ENCODE assay signal across 12 cellular contexts in the genomic region with DNA sequence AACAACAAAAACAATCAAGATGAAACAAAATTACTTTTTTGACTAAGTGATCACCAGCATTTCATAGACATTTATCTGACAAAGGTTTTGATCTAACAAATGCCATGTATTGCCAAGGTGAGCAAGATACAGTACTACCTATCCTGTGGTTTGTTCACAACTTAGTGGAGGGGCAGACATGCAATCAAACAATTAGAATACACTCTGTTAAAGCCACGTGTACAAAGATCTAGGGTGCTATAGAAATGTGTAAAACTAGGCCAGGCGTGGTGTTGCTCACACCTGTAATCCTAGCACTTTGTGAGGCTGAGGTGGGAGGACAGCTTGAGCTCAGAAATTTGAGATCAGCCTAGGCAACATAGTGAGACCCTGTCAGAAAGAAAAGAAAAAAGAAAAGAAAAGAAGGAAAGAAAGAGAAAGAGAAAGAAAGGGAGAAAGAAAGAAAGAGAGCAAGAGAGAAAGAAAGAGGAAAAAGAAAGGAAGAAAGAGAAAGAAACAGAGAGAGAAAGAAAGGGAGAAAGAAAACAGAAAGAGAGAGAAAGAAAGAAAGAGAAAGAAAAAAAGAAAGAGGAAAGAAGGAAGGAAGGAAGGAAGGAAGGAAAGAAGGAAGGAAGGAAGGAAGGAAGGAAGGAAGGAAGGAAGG. TPM values are rescaled to one million over a fixed set of nuclear protein-coding genes. Genes with fewer than 3 reads are reported as not detected.
DNase-seq lines count a peak whose midpoint lies in the region; ATAC-seq and TF ChIP-seq lines count a peak whose summit lies in the region.
"Had no signal": no experiment of that assay in that cellular context is flagged by ENCODE, and none has a peak within 500 bp of the region (broad histone marks: within the 10 kb centered on the region; RNA-seq: fewer than 3 reads in every experiment).

No MANE protein-coding gene starts in this region.

- H3K9me3 ChIP-seq in OCI-LY3 (ENCODE audit: insufficient read depth, low read length), result no peaks in the 10 kb centered on the region

- H3K4me1 Mint-ChIP-seq in activated CD8-positive, alpha-beta memory T cell treated with anti-CD3 and anti-CD28 coated beads, Interleukin-2, amount 10 ng/mL, durations not matched to agents 7 days and 5 days, result peaks cover 67% of the 10 kb centered on the region
- H3K4me1 Mint-ChIP-seq in endothelial cell (ENCODE audit: unreplicated experiment), result peaks cover 26% of the 10 kb centered on the region
- H3K4me1 Mint-ChIP-seq in stimulated activated naive B cell treated with anti-CD40 and anti-IgM and Interleukin-4, amounts not matched to agents 10 μg/mL and 1 μg/mL and 100 μg/mL, for 72 hours, result peaks cover 27 to 36% of the 10 kb centered on the region in 2 donors

- in situ Hi-C loops in GM13976 (cut with MboI; ENCODE audit: low sequenced_read_pairs, unreplicated experiment), result loop anchor here (10.0 kb wide), 1 partner anchor 150 kb away; no protein-coding TSS in a partner anchor

- H3K36me3 Mint-ChIP-seq in activated CD8-positive, alpha-beta memory T cell treated with anti-CD3 and anti-CD28 coated beads, Interleukin-2, amount 10 ng/mL, durations not matched to agents 7 days and 5 days, result peaks cover 26% of the 10 kb centered on the region
- peaks cover 6% of the 10 kb centered on the region for H3K36me3 Mint-ChIP-seq in endothelial cell (ENCODE audit: low read depth, unreplicated experiment)
- H3K36me3 Mint-ChIP-seq in stimulated activated naive B cell treated with anti-CD40 and anti-IgM and Interleukin-4, amounts not matched to agents 10 μg/mL and 1 μg/mL and 100 μg/mL, for 72 hours, result peaks cover 11 to 15% of the 10 kb centered on the region in 2 donors

- CTCF ChIA-PET in activated CD8-positive, alpha-beta memory T cell treated with anti-CD3 and anti-CD28 coated beads, Interleukin-2, amount 10 ng/mL, durations not matched to agents 7 days and 5 days (lab: Charles Lee), result interaction anchor here (0.7 to 6.8 kb wide), 13 partner anchors 7 to 423 kb away, joined by 3 to 156 read pairs (median 57); partner anchors contain the start of genes B2M, PATL2 and SPG11
- CTCF ChIA-PET in GM10248 (lab: Yijun Ruan, JAX), result interaction anchor here (1.2 to 7.0 kb wide), 11 partner anchors 7 to 158 kb away, joined by 3 to 117 read pairs (median 9); partner anchors contain the start of genes B2M, PATL2 and SPG11

- no peaks in the 10 kb centered on the region for H3K27me3 Mint-ChIP-seq in activated CD8-positive, alpha-beta memory T cell treated with anti-CD3 and anti-CD28 coated beads, Interleukin-2, amount 10 ng/mL, durations not matched to agents 7 days and 5 days
- H3K27me3 Mint-ChIP-seq in endothelial cell (ENCODE audit: unreplicated experiment), result peaks cover 2% of the 10 kb centered on the region
- no peaks in the 10 kb centered on the region for H3K27me3 Mint-ChIP-seq in stimulated activated naive B cell treated with anti-CD40 and anti-IgM and Interleukin-4, amounts not matched to agents 10 μg/mL and 1 μg/mL and 100 μg/mL, for 72 hours

- H3K4me3 ChIP-seq in OCI-LY3 (ENCODE audit: low read length), result peak overlapping the region; percentile 45; the same call in 1 of the 2 replicates
- H3K4me3 ChIP-seq: cardiac muscle cell had no signal

- peak overlapping the region; percentile 97 for H3K27ac Mint-ChIP-seq in activated CD8-positive, alpha-beta memory T cell treated with anti-CD3 and anti-CD28 coated beads, Interleukin-2, amount 10 ng/mL, durations not matched to agents 7 days and 5 days
- H3K27ac Mint-ChIP-seq in endothelial cell (ENCODE audit: unreplicated experiment), result peak overlapping the region; percentile 19
- H3K27ac Mint-ChIP-seq in stimulated activated naive B cell treated with anti-CD40 and anti-IgM and Interleukin-4, amounts not matched to agents 10 μg/mL and 1 μg/mL and 100 μg/mL, for 72 hours, result peak overlapping the region; percentile 81

- ATAC-seq in activated CD8-positive, alpha-beta memory T cell treated with anti-CD3 and anti-CD28 coated beads, Interleukin-2, amount 10 ng/mL, durations not matched to agents 7 days and 5 days, result no peak
- ATAC-seq in stimulated activated naive B cell treated with anti-CD40 and anti-IgM and Interleukin-4, amounts not matched to agents 10 μg/mL and 1 μg/mL and 100 μg/mL, for 72 hours (replicated peaks), result no peak

- H3K27ac ChIP-seq in OCI-LY3 (ENCODE audit: low read length), result peak overlapping the region; percentile 69

- no peak for DNase-seq in activated CD8-positive, alpha-beta memory T cell treated with anti-CD3 and anti-CD28 coated beads, Interleukin-2, amount 10 ng/mL, durations not matched to agents 7 days and 5 days
- DNase-seq in activated CD8-positive, alpha-beta memory T cell treated with anti-CD3 and anti-CD28 coated beads for 24 hours, result no peak
- DNase-seq in endothelial cell (ENCODE audit: low spot score), result no peak
- no peak for DNase-seq in stimulated activated naive B cell treated with anti-CD40 and anti-IgM and Interleukin-4, amounts not matched to agents 10 μg/mL and 1 μg/mL and 100 μg/mL, for 72 hours
- no peak for DNase-seq in GM13976 (ENCODE audit: low spot score)
- DNase-seq in GM10248 (ENCODE audit: extremely low spot score), result no peak
- no peak for DNase-seq in erythroblast (lab: John Stamatoyannopoulos, UW)
- DNase-seq: H7, NCI-H526, posterior cingulate gyrus had no signal

- TF ChIP-seq CTCF in OCI-LY3 (IDR thresholded peaks at IDR 0.05; ENCODE audit: low read depth, low read length), result no peak
- TF ChIP-seq CTCF in endothelial cell (IDR thresholded peaks at IDR 0.05; ENCODE audit: unreplicated experiment), result no peak
- TF ChIP-seq CTCF in GM13976 (IDR thresholded peaks at IDR 0.05; ENCODE audit: borderline replicate concordance, control extremely low read depth, extremely low read depth, insufficient read depth, missing control alignments), result no peak
- no peak for TF ChIP-seq CTCF in GM10248 (IDR thresholded peaks at IDR 0.05; ENCODE audit: control extremely low read depth, extremely low read depth, low read depth, missing control alignments)

- H4K20me1 ChIP-seq in OCI-LY3 (ENCODE audit: insufficient read depth, low read length), result no peaks in the 10 kb centered on the region

- H2AFZ ChIP-seq in OCI-LY3 (ENCODE audit: low read depth, low read length), result no peak overlapping the region

- POLR2A ChIA-PET in GM10248 (lab: Yijun Ruan, JAX), result interaction anchor here (1.5 to 4.1 kb wide), 5 partner anchors 7 to 72 kb away, joined by 3 to 45 read pairs (median 8); partner anchors contain the start of genes B2M, PATL2 and SPG11

- no peaks in the 10 kb centered on the region for H3K27me3 ChIP-seq in OCI-LY3 (ENCODE audit: low read depth, low read length)
- H3K27me3 ChIP-seq: cardiac muscle cell had no signal

- peak overlapping the region; percentile 66 for H3K4me2 ChIP-seq in OCI-LY3 (ENCODE audit: low read length)

- TF ChIP-seq POLR2A in erythroblast (IDR thresholded peaks at IDR 0.05; ENCODE audit: low read length), result no peak

- H3K36me3 ChIP-seq in OCI-LY3 (replicated peaks; ENCODE audit: low read depth, low read length), result peaks cover 14% of the 10 kb centered on the region
- H3K36me3 ChIP-seq: cardiac muscle cell had no signal

- peak overlapping the region; percentile 39 for H3K9ac ChIP-seq in OCI-LY3 (ENCODE audit: low read length)

- H3K9me3 Mint-ChIP-seq in activated CD8-positive, alpha-beta memory T cell treated with anti-CD3 and anti-CD28 coated beads, Interleukin-2, amount 10 ng/mL, durations not matched to agents 7 days and 5 days (ENCODE audit: low read depth), result no peaks in the 10 kb centered on the region
- peaks cover 3% of the 10 kb centered on the region for H3K9me3 Mint-ChIP-seq in endothelial cell (ENCODE audit: unreplicated experiment)
- H3K9me3 Mint-ChIP-seq in stimulated activated naive B cell treated with anti-CD40 and anti-IgM and Interleukin-4, amounts not matched to agents 10 μg/mL and 1 μg/mL and 100 μg/mL, for 72 hours, result no peaks in the 10 kb centered on the region

- H3K79me2 ChIP-seq in OCI-LY3 (ENCODE audit: low read length), result peaks cover 24% of the 10 kb centered on the region

- peaks cover 35% of the 10 kb centered on the region for H3K4me1 ChIP-seq in OCI-LY3 (ENCODE audit: low read length)

- H3K4me3 Mint-ChIP-seq in activated CD8-positive, alpha-beta memory T cell treated with anti-CD3 and anti-CD28 coated beads, Interleukin-2, amount 10 ng/mL, durations not matched to agents 7 days and 5 days, result peak overlapping the region; percentile 77
- H3K4me3 Mint-ChIP-seq in endothelial cell (ENCODE audit: unreplicated experiment), result no peak overlapping the region
- H3K4me3 Mint-ChIP-seq in stimulated activated naive B cell treated with anti-CD40 and anti-IgM and Interleukin-4, amounts not matched to agents 10 μg/mL and 1 μg/mL and 100 μg/mL, for 72 hours, result peak overlapping the region; percentile 55 to 66

RNA-seq across cellular contexts. Expression of gene TRIM69, which starts 1.4 kb away (rescaled TPM):
- 10 to 100 TPM; 79.1 to 79.4 TPM for total RNA-seq in activated CD8-positive, alpha-beta memory T cell treated with anti-CD3 and anti-CD28 coated beads, Interleukin-2, amount 10 ng/mL, durations not matched to agents 7 days and 5 days
- total RNA-seq in endothelial cell (ENCODE audit: unreplicated experiment), result 13.4 TPM

RNA-seq across cellular contexts. Expression of gene B2M, which starts 23.6 kb away (rescaled TPM):
- 1,000 to 10,000 TPM; 6,920 to 7,161 TPM for total RNA-seq in activated CD8-positive, alpha-beta memory T cell treated with anti-CD3 and anti-CD28 coated beads, Interleukin-2, amount 10 ng/mL, durations not matched to agents 7 days and 5 days
- 546 TPM for total RNA-seq in endothelial cell (ENCODE audit: unreplicated experiment)

RNA-seq across cellular contexts. Expression of gene PATL2, which starts 23.8 kb away (rescaled TPM):
- 10 to 100 TPM; 17.2 to 38.4 TPM for total RNA-seq in activated CD8-positive, alpha-beta memory T cell treated with anti-CD3 and anti-CD28 coated beads, Interleukin-2, amount 10 ng/mL, durations not matched to agents 7 days and 5 days
- 0.69 TPM for total RNA-seq in endothelial cell (ENCODE audit: unreplicated experiment)

Comparison
In these comparisons a context has a peak if more than half of its experiments do, and no peak if none do; other contexts are left out.
1. H3K27ac Mint-ChIP-seq: peak in every context shown above with its lines; median percentile 97 in activated CD8-positive, alpha-beta memory T cell treated with anti-CD3 and anti-CD28 coated beads, Interleukin-2, amount 10 ng/mL, durations not matched to agents 7 days and 5 days; 81 in stimulated activated naive B cell treated with anti-CD40 and anti-IgM and Interleukin-4, amounts not matched to agents 10 μg/mL and 1 μg/mL and 100 μg/mL, for 72 hours; 19 in endothelial cell.
2. RNA of gene B2M, which starts 23.6 kb away (total RNA-seq): 6,920 to 7,161 TPM in activated CD8-positive, alpha-beta memory T cell treated with anti-CD3 and anti-CD28 coated beads, Interleukin-2, amount 10 ng/mL, durations not matched to agents 7 days and 5 days; 546 TPM in endothelial cell (single experiment); every median in the first group is over 10 times any median in the second.
3. RNA of gene PATL2, which starts 23.8 kb away (total RNA-seq): 17.2 to 38.4 TPM in activated CD8-positive, alpha-beta memory T cell treated with anti-CD3 and anti-CD28 coated beads, Interleukin-2, amount 10 ng/mL, durations not matched to agents 7 days and 5 days; 0.69 TPM in endothelial cell (single experiment); every median in the first group is over 10 times any median in the second.